Comparison of ENCODE assay signal across 24 cellular contexts in genomic region chr3:135995766-135996165, GRCh38. TPM values are rescaled to one million over a fixed set of nuclear protein-coding genes. Genes with fewer than 3 reads are reported as not detected.
A peak's percentile ranks its signal among the peaks of the same experiment; 100 is the strongest.
DNase-seq lines count a peak whose midpoint lies in the region; ATAC-seq and TF ChIP-seq lines count a peak whose summit lies in the region.
"Had no signal": no experiment of that assay in that cellular context is flagged by ENCODE, and none has a peak within 500 bp of the region (broad histone marks: within the 10 kb centered on the region; RNA-seq: fewer than 3 reads in every experiment).

No MANE protein-coding gene starts in this region.

- WGBS in gastroesophageal sphincter (ENCODE audit: low coverage in 1 of 2), 2 donors: 17 to 46% methylated on average over 4 of the region's 4 CpGs
- 85 to 90% (median 89%) methylated on average over 4 of the region's 4 CpGs for WGBS in ovary, 3 donors

- peak overlapping the region; percentile 44; the same call in 1 of the 2 replicates for H3K27ac ChIP-seq in VCaP
- peak overlapping the region in 3 of 4 donors; percentile 44 to 67 (median 46) for H3K27ac ChIP-seq in gastroesophageal sphincter
- H3K27ac ChIP-seq in thoracic aorta: peak overlapping the region in 1 of 2 donors; percentile 42
- no peak overlapping the region for H3K27ac ChIP-seq in ovary
- H3K27ac ChIP-seq: BLaER1 treated with 17β-estradiol and CSF1 and Interleukin-3, amounts not matched to agents 10 nM and 100 nM had no signal

- DNase-seq in EL (peak; percentile 34), thoracic aorta (ENCODE audit: low spot score) (no peak), DMS 273 treated with DMSO at 0.1 percent for 48 hours (lab: John Stamatoyannopoulos, UW) (no peak), ovary (no peak)
- DNase-seq: AML-193; CD4-positive, alpha-beta T cell; DMS53; GF-D8; H9; KBM-7; MV-4-11; NCI-H1105; NCI-H1436 treated with DMSO at 0.1 percent for 48 hours; NCI-H187 treated with DMSO at 0.1 percent for 48 hours; NCI-H2107; NCI-H446; NCI-H526; NCI-H82; NK-92 treated with Interleukin-12 subunit alpha and Interleukin-12 subunit beta, amount 100 ng/mL, for 24 hours; PC-3 had no signal

- TF ChIP-seq CTCF in VCaP (conservative IDR thresholded peaks at IDR 0.05): no peak
- TF ChIP-seq CTCF in gastroesophageal sphincter (IDR thresholded peaks at IDR 0.05): no peak
- TF ChIP-seq CTCF in thoracic aorta (IDR thresholded peaks at IDR 0.05): no peak
- TF ChIP-seq CTCF in ovary (IDR thresholded peaks at IDR 0.05): no peak

- no peak for TF ChIP-seq EP300 in gastroesophageal sphincter (IDR thresholded peaks at IDR 0.05)
- TF ChIP-seq EP300 in ovary (IDR thresholded peaks at IDR 0.05): no peak

- H3K27me3 ChIP-seq in gastroesophageal sphincter (no peaks in the 10 kb centered on the region), thoracic aorta (replicated peaks; ENCODE audit: insufficient read depth) (no peaks in the 10 kb centered on the region), ovary (no peaks in the 10 kb centered on the region)
- H3K27me3 ChIP-seq: BLaER1 treated with 17β-estradiol and CSF1 and Interleukin-3, amounts not matched to agents 10 nM and 100 nM had no signal

- peaks cover 0 to 74% (median 6%) of the 10 kb centered on the region in 3 donors for H3K4me1 ChIP-seq in gastroesophageal sphincter
- peaks cover 26 to 54% of the 10 kb centered on the region in 2 donors for H3K4me1 ChIP-seq in thoracic aorta (ENCODE audit: control insufficient read depth in 1 of 2, low read depth in 2 of 2)
- H3K4me1 ChIP-seq in ovary (ENCODE audit: insufficient read depth): no peaks in the 10 kb centered on the region

- no peak for ATAC-seq in gastroesophageal sphincter
- no peak for ATAC-seq in thoracic aorta (ENCODE audit: insufficient number of reproducible peaks, low FRiP score, low read depth)
- no peak for ATAC-seq in GM21381 (IDR thresholded peaks at IDR 0.05; ENCODE audit: unreplicated experiment)
- ATAC-seq: PC-3 had no signal

- no peaks in the 10 kb centered on the region for H3K36me3 ChIP-seq in gastroesophageal sphincter
- no peaks in the 10 kb centered on the region for H3K36me3 ChIP-seq in thoracic aorta
- no peaks in the 10 kb centered on the region for H3K36me3 ChIP-seq in ovary
- H3K36me3 ChIP-seq: BLaER1 treated with 17β-estradiol and CSF1 and Interleukin-3, amounts not matched to agents 10 nM and 100 nM had no signal

- TF ChIP-seq POLR2A in gastroesophageal sphincter (IDR thresholded peaks at IDR 0.05): no peak
- TF ChIP-seq POLR2A in ovary (IDR thresholded peaks at IDR 0.05): no peak

- H3K4me3 ChIP-seq in gastroesophageal sphincter (no peak overlapping the region), thoracic aorta (peak overlapping the region; percentile 31), ovary (no peak overlapping the region)
- H3K4me3 ChIP-seq: BLaER1 treated with 17β-estradiol and CSF1 and Interleukin-3, amounts not matched to agents 10 nM and 100 nM had no signal

- H3K9me3 ChIP-seq in gastroesophageal sphincter: no peaks in the 10 kb centered on the region
- H3K9me3 ChIP-seq in thoracic aorta: no peaks in the 10 kb centered on the region
- no peaks in the 10 kb centered on the region for H3K9me3 ChIP-seq in ovary
- H3K9me3 ChIP-seq: BLaER1 treated with 17β-estradiol and CSF1 and Interleukin-3, amounts not matched to agents 10 nM and 100 nM had no signal

- intact Hi-C loops in ovary (cut with DNase I): no loop called here

RNA-seq across cellular contexts. Expression of gene PPP2R3A, which starts 30.2 kb away (rescaled TPM):
- 10 to 100 TPM; 22.5 to 31.8 (median 27.8) TPM for total RNA-seq in gastroesophageal sphincter
- 10 to 100 TPM in 1 of 2 donors, 1 to 10 TPM in 1; 6.8 to 18.0 TPM for total RNA-seq in thoracic aorta
- total RNA-seq in ovary: 10 to 100 TPM in 6 of 7 donors, 1 to 10 TPM in 1; 9.9 to 17.7 (median 12.5) TPM
- polyA plus RNA-seq in ovary: 1 to 10 TPM; 4.6 to 7.8 TPM

Comparison
In these comparisons a context has a peak if more than half of its experiments do, and no peak if none do; other contexts are left out.
1. H3K27ac ChIP-seq: peak in VCaP (single experiment) and gastroesophageal sphincter (3 of 4); none in ovary (0 of 2).